ENCODE assay signal across 8 cellular contexts in genomic region chr7:42237891-42238531, GRCh38. TPM values are rescaled to one million over a fixed set of nuclear protein-coding genes. Genes with fewer than 3 reads are reported as not detected.
DNase-seq lines count a peak whose midpoint lies in the region; ATAC-seq, FAIRE-seq and TF ChIP-seq lines count a peak whose summit lies in the region.

No MANE protein-coding gene starts in this region.

- DNase-seq in AG08396 (ENCODE audit: low spot score), result peak; percentile 68
- no peak for DNase-seq in astrocyte of the cerebellum (ENCODE audit: low read depth)
- DNase-seq in hypothalamus (lab: John Stamatoyannopoulos, UW), result peak in 30 of 51 donors; percentile 22 to 73 (median 46)
- DNase-seq in retinal pigment epithelial cell (ENCODE audit: low read depth), result no peak
- no peak for DNase-seq in NCI-H446 (lab: John Stamatoyannopoulos, UW)
- DNase-seq in GM12891 (ENCODE audit: insufficient read length, low spot score), result no peak

- peak overlapping the region; percentile 77 for H3K4me3 ChIP-seq in astrocyte of the cerebellum (ENCODE audit: low read depth, low read length)
- peak overlapping the region; percentile 79 for H3K4me3 ChIP-seq in retinal pigment epithelial cell (ENCODE audit: low read length)

- in situ Hi-C loops in astrocyte of the cerebellum (cut with HindIII; ENCODE audit: low sequenced_read_pairs), result loop anchor here (25.0 kb wide), 1 partner anchor 251 kb away; no protein-coding TSS in a partner anchor

- FAIRE-seq in GM12891 (lab: Jason Lieb, UNC), result no peak

- peak; percentile 20 for ATAC-seq in HG02759 (IDR thresholded peaks at IDR 0.05; ENCODE audit: unreplicated experiment)
- no peak for ATAC-seq in HG02885 (IDR thresholded peaks at IDR 0.05; ENCODE audit: poor library complexity, unreplicated experiment)

- TF ChIP-seq POLR2A in GM12891 (IDR thresholded peaks at IDR 0.05; ENCODE audit: low read depth, low read length), result no peak

- TF ChIP-seq CTCF in astrocyte of the cerebellum (IDR thresholded peaks at IDR 0.05; ENCODE audit: low read depth, low read length, missing control alignments) (no peak), retinal pigment epithelial cell (conservative IDR thresholded peaks at IDR 0.05; ENCODE audit: low read depth, low read length) (no peak)

TF ChIP-seq in GM12891, 5 proteins besides CTCF, POLR2A, EP300 and RAD21:
- TF ChIP-seq TAF1 (IDR thresholded peaks at IDR 0.05; ENCODE audit: low read depth, low read length), result no peak
- no peak for TF ChIP-seq PAX5 (IDR thresholded peaks at IDR 0.05; ENCODE audit: insufficient read depth, low read length, severe bottlenecking)
- TF ChIP-seq POU2F2 (IDR thresholded peaks at IDR 0.05; ENCODE audit: low read depth, low read length), result no peak
- TF ChIP-seq SPI1 (IDR thresholded peaks at IDR 0.05; ENCODE audit: low read depth, low read length), result no peak
- TF ChIP-seq POLR2AphosphoS5 (IDR thresholded peaks at IDR 0.05; ENCODE audit: low read depth, low read length), result no peak

RNA-seq across cellular contexts. Expression of gene GLI3, which starts 1.0 kb away (rescaled TPM):
- polyA plus RNA-seq in GM12891 (2012; ENCODE audit: low read depth, missing spikeins), result not detected

Comparison
In these comparisons a context has a peak if more than half of its experiments do, and no peak if none do; other contexts are left out.
1. DNase-seq: peak in AG08396 (single experiment) and hypothalamus (30 of 51); none in astrocyte of the cerebellum (single experiment), retinal pigment epithelial cell (single experiment), NCI-H446 (0 of 2) and GM12891 (single experiment).